In the genomic region with DNA sequence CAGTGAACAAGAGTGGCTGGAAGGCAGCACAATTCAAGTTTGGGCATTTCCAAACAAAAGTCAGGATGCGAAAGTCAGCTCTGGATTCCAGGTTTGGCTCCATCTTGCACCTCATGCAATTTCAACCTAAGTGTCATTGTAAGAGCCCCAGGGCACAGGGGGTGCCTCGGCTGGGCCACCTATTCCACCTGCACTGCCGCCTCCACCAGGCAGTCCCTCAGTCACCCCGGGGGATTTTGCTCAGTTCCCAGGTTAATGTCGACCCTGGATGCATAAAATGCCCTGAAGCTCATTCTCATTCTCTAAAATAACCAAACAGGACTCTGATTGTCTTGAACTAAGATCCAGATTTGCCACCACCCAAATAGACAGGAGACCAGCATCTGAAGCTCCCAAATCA, we compare ENCODE assay signal across 15 cellular contexts.
A peak's percentile ranks its signal among the peaks of the same experiment; 100 is the strongest.
DNase-seq lines count a peak whose midpoint lies in the region; ATAC-seq, FAIRE-seq and TF ChIP-seq lines count a peak whose summit lies in the region.
"Had no signal": no experiment of that assay in that cellular context is flagged by ENCODE, and none has a peak within 500 bp of the region (broad histone marks: within the 10 kb centered on the region; RNA-seq: fewer than 3 reads in every experiment).

No MANE protein-coding gene starts in this region.

- H3K27me3 ChIP-seq in vagina, result no peaks in the 10 kb centered on the region
- no peaks in the 10 kb centered on the region for H3K27me3 ChIP-seq in PC-3 (ENCODE audit: low read length)
- H3K27me3 ChIP-seq: BLaER1 had no signal

- H3K4me3 ChIP-seq in vagina (no peak overlapping the region), PC-3 (ENCODE audit: low read length) (no peak overlapping the region)
- H3K4me3 ChIP-seq: BLaER1 had no signal

- H3K36me3 Mint-ChIP-seq in activated CD8-positive, alpha-beta T cell treated with anti-CD3 and anti-CD28 coated beads, Interleukin-2, amount 10 ng/mL, durations not matched to agents 7 days and 5 days (ENCODE audit: low read depth), result no peaks in the 10 kb centered on the region
- H3K36me3 Mint-ChIP-seq in activated CD8-positive, alpha-beta T cell treated with anti-CD3 and anti-CD28 coated beads for 36 hours (ENCODE audit: low read depth), result no peaks in the 10 kb centered on the region
- H3K36me3 Mint-ChIP-seq: CD8-positive, alpha-beta memory T cell had no signal

- BruUV-seq in PC-3 (replicated peaks; lab: Mats Ljungman, UMichigan), result no TSS peak

- H3K9me2 ChIP-seq in PC-3 (replicated peaks; ENCODE audit: low read length), result no peaks in the 10 kb centered on the region

- no peak overlapping the region for H3K27ac ChIP-seq in vagina
- no peak overlapping the region for H3K27ac ChIP-seq in PC-3 (ENCODE audit: low read length)
- no peak overlapping the region for H3K27ac ChIP-seq in substantia nigra (ENCODE audit: low read depth, low read length, poor library complexity, severe bottlenecking)
- H3K27ac ChIP-seq: BLaER1 had no signal

- H3K4me1 ChIP-seq in vagina (no peaks in the 10 kb centered on the region), PC-3 (ENCODE audit: insufficient read depth, low read length) (no peaks in the 10 kb centered on the region)
- H3K4me1 ChIP-seq: Caco-2 had no signal

- no peaks in the 10 kb centered on the region for H3K27me3 Mint-ChIP-seq in activated CD8-positive, alpha-beta T cell treated with anti-CD3 and anti-CD28 coated beads, Interleukin-2, amount 10 ng/mL, durations not matched to agents 7 days and 5 days (ENCODE audit: low read depth)
- no peaks in the 10 kb centered on the region for H3K27me3 Mint-ChIP-seq in activated CD8-positive, alpha-beta T cell treated with anti-CD3 and anti-CD28 coated beads for 36 hours

- TF ChIP-seq CTCF in activated CD8-positive, alpha-beta T cell treated with anti-CD3 and anti-CD28 coated beads for 36 hours (IDR thresholded peaks at IDR 0.05), result no peak
- TF ChIP-seq CTCF in vagina (IDR thresholded peaks at IDR 0.05) (no peak), PC-3 (conservative IDR thresholded peaks at IDR 0.05; ENCODE audit: low read depth, low read length) (no peak)

- no peak for ATAC-seq in activated CD8-positive, alpha-beta T cell treated with anti-CD3 and anti-CD28 coated beads, Interleukin-2, amount 10 ng/mL, durations not matched to agents 7 days and 5 days
- no peak for ATAC-seq in activated CD8-positive, alpha-beta T cell treated with anti-CD3 and anti-CD28 coated beads for 36 hours
- ATAC-seq in PC-3, result no peak
- ATAC-seq: HCT116 had no signal

- H3K36me3 ChIP-seq in vagina (no peaks in the 10 kb centered on the region), PC-3 (ENCODE audit: low read depth, low read length) (no peaks in the 10 kb centered on the region)
- H3K36me3 ChIP-seq: BLaER1 had no signal

- CTCF ChIA-PET in activated CD8-positive, alpha-beta T cell treated with anti-CD3 and anti-CD28 coated beads, Interleukin-2, amount 10 ng/mL, durations not matched to agents 7 days and 5 days (lab: Charles Lee), result interaction anchor here (1.5 kb wide), 1 partner anchor 19 kb away, joined by 3 read pairs; no protein-coding TSS in a partner anchor
- CTCF ChIA-PET in activated CD8-positive, alpha-beta T cell treated with anti-CD3 and anti-CD28 coated beads for 36 hours (lab: Charles Lee), result interaction anchor here (0.9 kb wide), 1 partner anchor 16 kb away, joined by 4 read pairs; no protein-coding TSS in a partner anchor
- CTCF ChIA-PET in PC-3 (lab: Charles Lee), result no interaction called here

- TF ChIP-seq POLR2A in GM12891 (IDR thresholded peaks at IDR 0.05; ENCODE audit: low read depth, low read length) (no peak), vagina (IDR thresholded peaks at IDR 0.05) (no peak)

- no peak for FAIRE-seq in GM12891 (lab: Jason Lieb, UNC)

- H3K9me3 Mint-ChIP-seq in activated CD8-positive, alpha-beta T cell treated with anti-CD3 and anti-CD28 coated beads, Interleukin-2, amount 10 ng/mL, durations not matched to agents 7 days and 5 days (ENCODE audit: insufficient read depth), result no peaks in the 10 kb centered on the region
- no peaks in the 10 kb centered on the region for H3K9me3 Mint-ChIP-seq in activated CD8-positive, alpha-beta T cell treated with anti-CD3 and anti-CD28 coated beads for 36 hours
- H3K9me3 Mint-ChIP-seq: CD8-positive, alpha-beta memory T cell had no signal

- H3K4me3 Mint-ChIP-seq in activated CD8-positive, alpha-beta T cell treated with anti-CD3 and anti-CD28 coated beads, Interleukin-2, amount 10 ng/mL, durations not matched to agents 7 days and 5 days, result no peak overlapping the region
- no peak overlapping the region for H3K4me3 Mint-ChIP-seq in activated CD8-positive, alpha-beta T cell treated with anti-CD3 and anti-CD28 coated beads for 36 hours
- H3K4me3 Mint-ChIP-seq: CD8-positive, alpha-beta memory T cell had no signal

- H3K9me3 ChIP-seq in vagina, result no peaks in the 10 kb centered on the region
- H3K9me3 ChIP-seq in PC-3 (ENCODE audit: low read length), result no peaks in the 10 kb centered on the region
- H3K9me3 ChIP-seq: BLaER1, Caco-2 had no signal

- peak; percentile 11 for DNase-seq in activated CD8-positive, alpha-beta T cell treated with anti-CD3 and anti-CD28 coated beads, Interleukin-2, amount 10 ng/mL, durations not matched to agents 7 days and 5 days
- no peak for DNase-seq in activated CD8-positive, alpha-beta T cell treated with anti-CD3 and anti-CD28 coated beads for 36 hours
- peak; percentile 3 for DNase-seq in GM12891 (ENCODE audit: insufficient read length, low spot score)
- peak; percentile 43 for DNase-seq in mesenteric fat pad (ENCODE audit: low spot score)
- peak; percentile 62 to 90 for DNase-seq in vagina (ENCODE audit: extremely low spot score in 2 of 2)
- no peak for DNase-seq in PC-3
- DNase-seq in substantia nigra (lab: John Stamatoyannopoulos, UW), result no peak
- DNase-seq: 8988T; AML-193; Caco-2; CD8-positive, alpha-beta memory T cell; GF-D8; IMR-90 had no signal

- no peaks in the 10 kb centered on the region for H3K79me2 ChIP-seq in PC-3 (ENCODE audit: low read length)

- H3K4me1 Mint-ChIP-seq in activated CD8-positive, alpha-beta T cell treated with anti-CD3 and anti-CD28 coated beads, Interleukin-2, amount 10 ng/mL, durations not matched to agents 7 days and 5 days (ENCODE audit: low read depth), result peaks cover 5% of the 10 kb centered on the region
- H3K4me1 Mint-ChIP-seq in activated CD8-positive, alpha-beta T cell treated with anti-CD3 and anti-CD28 coated beads for 36 hours (ENCODE audit: low read depth), result no peaks in the 10 kb centered on the region
- H3K4me1 Mint-ChIP-seq: CD8-positive, alpha-beta memory T cell had no signal

- no peaks in the 10 kb centered on the region for H4K20me1 ChIP-seq in PC-3 (ENCODE audit: low read length)
- H4K20me1 ChIP-seq: BLaER1 had no signal

- H3K4me2 ChIP-seq in PC-3 (ENCODE audit: low read length), result no peak overlapping the region
- H3K4me2 ChIP-seq: BLaER1 had no signal

- POLR2A ChIA-PET in activated CD8-positive, alpha-beta T cell treated with anti-CD3 and anti-CD28 coated beads, Interleukin-2, amount 10 ng/mL, durations not matched to agents 7 days and 5 days (lab: Charles Lee), result no interaction called here
- POLR2A ChIA-PET in activated CD8-positive, alpha-beta T cell treated with anti-CD3 and anti-CD28 coated beads for 36 hours (lab: Charles Lee), result interaction anchor here (0.6 kb wide), 1 partner anchor 75 kb away, joined by 4 read pairs; no protein-coding TSS in a partner anchor
- POLR2A ChIA-PET in PC-3 (lab: Charles Lee; ENCODE audit: unreplicated experiment), result no interaction called here

- intact Hi-C loops in activated CD8-positive, alpha-beta T cell treated with anti-CD3 and anti-CD28 coated beads for 36 hours (cut with micrococcal nuclease), result no loop called here
- intact Hi-C loops in vagina (cut with DNase I), result no loop called here
- intact Hi-C loops in PC-3 (cut with micrococcal nuclease), result no loop called here

- H3K27ac Mint-ChIP-seq in activated CD8-positive, alpha-beta T cell treated with anti-CD3 and anti-CD28 coated beads, Interleukin-2, amount 10 ng/mL, durations not matched to agents 7 days and 5 days, result no peak overlapping the region
- H3K27ac Mint-ChIP-seq in activated CD8-positive, alpha-beta T cell treated with anti-CD3 and anti-CD28 coated beads for 36 hours, result no peak overlapping the region
- H3K27ac Mint-ChIP-seq: CD8-positive, alpha-beta memory T cell had no signal

- no peak overlapping the region for H3K9ac ChIP-seq in PC-3 (ENCODE audit: low read length)
- H3K9ac ChIP-seq: BLaER1 had no signal

- H3F3A ChIP-seq in PC-3 (ENCODE audit: low read length, unreplicated experiment), result no peaks in the 10 kb centered on the region

- no peak overlapping the region for H2AFZ ChIP-seq in PC-3 (ENCODE audit: low read length)

TF ChIP-seq in GM12891, 5 proteins besides CTCF, POLR2A, EP300 and RAD21:
- TF ChIP-seq TAF1 (IDR thresholded peaks at IDR 0.05; ENCODE audit: low read depth, low read length), result no peak
- no peak for TF ChIP-seq PAX5 (IDR thresholded peaks at IDR 0.05; ENCODE audit: insufficient read depth, low read length, severe bottlenecking)
- no peak for TF ChIP-seq POLR2AphosphoS5 (IDR thresholded peaks at IDR 0.05; ENCODE audit: low read depth, low read length)
- no peak for TF ChIP-seq POU2F2 (IDR thresholded peaks at IDR 0.05; ENCODE audit: low read depth, low read length)

Comparison
In these comparisons a context has a peak if more than half of its experiments do, and no peak if none do; other contexts are left out.
1. DNase-seq: peak in activated CD8-positive, alpha-beta T cell treated with anti-CD3 and anti-CD28 coated beads, Interleukin-2, amount 10 ng/mL, durations not matched to agents 7 days and 5 days (single experiment), GM12891 (single experiment), mesenteric fat pad (single experiment) and vagina (2 of 2); none in activated CD8-positive, alpha-beta T cell treated with anti-CD3 and anti-CD28 coated beads for 36 hours (single experiment), PC-3 (single experiment) and substantia nigra (0 of 49).